Comparison of ENCODE assay signal across 27 cellular contexts in genomic region chr7:130699686-130700085, GRCh38. TPM values are rescaled to one million over a fixed set of nuclear protein-coding genes. Genes with fewer than 3 reads are reported as not detected.
"Had no signal": no experiment of that assay in that cellular context is flagged by ENCODE, and none has a peak within 500 bp of the region (broad histone marks: within the 10 kb centered on the region; RNA-seq: fewer than 3 reads in every experiment).

No MANE protein-coding gene starts in this region.

- H3K4me3 Mint-ChIP-seq: activated CD4-positive, alpha-beta T cell treated with anti-CD3 and anti-CD28 coated beads, Interleukin-2, amount 10 ng/mL, durations not matched to agents 7 days and 5 days; naive B cell; stimulated activated effector memory CD8-positive, alpha-beta T cell treated with anti-CD3 and anti-CD28 coated beads, Interleukin-12 subunit alpha, Interleukin-12 subunit beta, amount 100 ng/mL, for 72 hours had no signal

- H3K9me3 ChIP-seq: breast epithelium, colonic mucosa, lower lobe of right lung, right lobe of liver, testis, uterus had no signal

- H3K36me3 ChIP-seq: breast epithelium, colonic mucosa, lower lobe of right lung, right lobe of liver, uterus, WERI-Rb-1 had no signal

- H3K36me3 Mint-ChIP-seq: activated naive CD4-positive, alpha-beta T cell treated with anti-CD3 and anti-CD28 coated beads, Interleukin-2, amount 50 U/mL, for 72 hours; naive B cell; stimulated activated effector memory CD8-positive, alpha-beta T cell treated with anti-CD3 and anti-CD28 coated beads, Interleukin-12 subunit alpha, Interleukin-12 subunit beta, amount 100 ng/mL, for 72 hours had no signal

- H2AFZ ChIP-seq: parathyroid adenoma had no signal

- H3K4me1 ChIP-seq: breast epithelium, colonic mucosa, lower lobe of right lung, parathyroid adenoma, right lobe of liver, testis, uterus had no signal

- H3K4me3 ChIP-seq: breast epithelium, colonic mucosa, dorsolateral prefrontal cortex, lower lobe of right lung, right lobe of liver, skin epidermis, testis, uterus had no signal

- H3K79me2 ChIP-seq: parathyroid adenoma had no signal

- DNase-seq: activated CD4-positive, alpha-beta T cell treated with anti-CD3 and anti-CD28 coated beads, Interleukin-2, amount 10 ng/mL, durations not matched to agents 7 days and 5 days; activated CD4-positive, CD25-positive, alpha-beta regulatory T cell treated with anti-CD3 and anti-CD28 coated beads, Interleukin-2, amount 50 U/mL, for 72 hours; activated T-cell treated with anti-CD3 and anti-CD28 coated beads, Interleukin-2, amount 50 U/mL, for 1 hour; amniotic stem cell; colonic mucosa; dorsolateral prefrontal cortex; kidney; lower lobe of right lung; naive B cell; nucleus accumbens; right lobe of liver; stimulated activated CD4-positive, alpha-beta T cell treated with anti-CD3 and anti-CD28 coated beads, Interleukin-2, amount 100 ng/mL, for 24 hours; testis; trophoblast cell; uterus; WERI-Rb-1 had no signal

- H3K27me3 ChIP-seq: breast epithelium, colonic mucosa, dorsolateral prefrontal cortex, right lobe of liver, testis, uterus had no signal

- H3K9ac ChIP-seq: parathyroid adenoma had no signal

- H3K4me1 Mint-ChIP-seq: activated CD4-positive, alpha-beta T cell treated with anti-CD3 and anti-CD28 coated beads, Interleukin-2, amount 10 ng/mL, durations not matched to agents 7 days and 5 days; naive B cell; stimulated activated effector memory CD8-positive, alpha-beta T cell treated with anti-CD3 and anti-CD28 coated beads, Interleukin-12 subunit alpha, Interleukin-12 subunit beta, amount 100 ng/mL, for 72 hours had no signal

- H3K9me3 Mint-ChIP-seq: activated CD4-positive, alpha-beta T cell treated with anti-CD3 and anti-CD28 coated beads, Interleukin-2, amount 10 ng/mL, durations not matched to agents 7 days and 5 days; activated naive CD4-positive, alpha-beta T cell treated with anti-CD3 and anti-CD28 coated beads, Interleukin-2, amount 50 U/mL, for 72 hours; stimulated activated effector memory CD8-positive, alpha-beta T cell treated with anti-CD3 and anti-CD28 coated beads, Interleukin-12 subunit alpha, Interleukin-12 subunit beta, amount 100 ng/mL, for 72 hours had no signal

- H3K27ac ChIP-seq: breast epithelium, colonic mucosa, dorsolateral prefrontal cortex, lower lobe of right lung, parathyroid adenoma, right lobe of liver, skin epidermis, testis, uterus, WERI-Rb-1 had no signal

- H3K27ac Mint-ChIP-seq: activated CD4-positive, alpha-beta T cell treated with anti-CD3 and anti-CD28 coated beads, Interleukin-2, amount 10 ng/mL, durations not matched to agents 7 days and 5 days; activated naive CD4-positive, alpha-beta T cell treated with anti-CD3 and anti-CD28 coated beads, Interleukin-2, amount 50 U/mL, for 72 hours; naive B cell; stimulated activated effector memory CD8-positive, alpha-beta T cell treated with anti-CD3 and anti-CD28 coated beads, Interleukin-12 subunit alpha, Interleukin-12 subunit beta, amount 100 ng/mL, for 72 hours had no signal

- ATAC-seq: activated naive CD4-positive, alpha-beta T cell treated with anti-CD3 and anti-CD28 coated beads, Interleukin-2, amount 50 U/mL, for 72 hours; left lobe of liver; lower lobe of right lung; right lobe of liver; stimulated activated effector memory CD8-positive, alpha-beta T cell treated with anti-CD3 and anti-CD28 coated beads, Interleukin-12 subunit alpha, Interleukin-12 subunit beta, amount 100 ng/mL, for 72 hours had no signal

RNA-seq across cellular contexts. Expression of gene TSGA13, which starts 13.3 kb away (rescaled TPM):
- total RNA-seq: activated CD4-positive, alpha-beta T cell treated with anti-CD3 and anti-CD28 coated beads, Interleukin-2, amount 10 ng/mL, durations not matched to agents 7 days and 5 days; activated naive CD4-positive, alpha-beta T cell treated with anti-CD3 and anti-CD28 coated beads, Interleukin-2, amount 50 U/mL, for 72 hours; breast epithelium; colonic mucosa; glomerular endothelial cell; kidney; left lobe of liver; lower lobe of right lung; mesenteric fat pad; mucosa of gallbladder; pulmonary artery endothelial cell; right lobe of liver had no signal
- polyA plus RNA-seq: neural cell had no signal

RNA-seq across cellular contexts. Expression of gene KLF14, which starts 34.3 kb away (rescaled TPM):
- total RNA-seq: activated CD4-positive, alpha-beta T cell treated with anti-CD3 and anti-CD28 coated beads, Interleukin-2, amount 10 ng/mL, durations not matched to agents 7 days and 5 days; activated naive CD4-positive, alpha-beta T cell treated with anti-CD3 and anti-CD28 coated beads, Interleukin-2, amount 50 U/mL, for 72 hours; colonic mucosa; glomerular endothelial cell; kidney; left lobe of liver; lower lobe of right lung; mucosa of gallbladder; pulmonary artery endothelial cell; right lobe of liver had no signal
- polyA plus RNA-seq: neural cell had no signal
